18 cellular contexts compared by ENCODE assay signal in the genomic region with DNA sequence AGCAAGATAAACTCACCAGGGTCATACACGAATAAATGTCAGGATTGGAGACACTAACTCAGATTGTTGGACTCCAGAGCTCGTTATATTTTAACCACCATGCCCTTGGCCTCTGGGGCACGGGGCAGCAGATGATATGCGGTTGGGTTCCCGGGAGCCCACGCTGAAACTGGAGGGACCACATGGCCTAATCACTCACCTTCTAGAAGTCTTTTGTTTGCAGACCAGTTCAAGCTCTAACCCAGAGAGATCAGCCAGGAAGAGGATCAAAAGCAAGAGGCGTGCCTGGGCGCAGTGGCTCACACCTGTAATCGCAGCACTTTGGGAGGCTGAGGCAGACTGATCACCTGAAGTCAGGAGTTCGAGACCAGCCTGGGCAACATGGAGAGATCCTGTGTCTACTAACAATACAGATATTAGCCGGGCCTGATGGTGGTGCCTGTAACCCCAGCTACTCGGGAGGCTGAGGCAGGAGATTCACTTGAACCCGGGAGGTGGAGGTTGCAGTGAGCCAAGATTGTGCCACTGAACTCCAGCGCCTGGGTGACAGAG. TPM values are rescaled to one million over a fixed set of nuclear protein-coding genes. Genes with fewer than 3 reads are reported as not detected.
DNase-seq lines count a peak whose midpoint lies in the region; ATAC-seq, FAIRE-seq and TF ChIP-seq lines count a peak whose summit lies in the region.
"Had no signal": no experiment of that assay in that cellular context is flagged by ENCODE, and none has a peak within 500 bp of the region (broad histone marks: within the 10 kb centered on the region; RNA-seq: fewer than 3 reads in every experiment).

No MANE protein-coding gene starts in this region.

- 66 to 76% (median 72%) methylated on average over 8 to 14 of the region's 14 CpGs for WGBS in adrenal gland, 4 donors
- 43 to 46% methylated on average over 14 of the region's 14 CpGs for WGBS in pancreas, 2 donors

- FAIRE-seq in pancreas (lab: Jason Lieb, UNC) = no peak
- FAIRE-seq: astrocyte had no signal

- H3K4me3 ChIP-seq in adrenal gland (no peak overlapping the region), pancreas (no peak overlapping the region)
- H3K4me3 ChIP-seq: thoracic aorta had no signal

- H3K27ac ChIP-seq in adrenal gland (peak overlapping the region in 4 of 5 donors; percentile 14 to 67 (median 48)), pancreas (peak overlapping the region in 2 of 4 donors; percentile 27 to 34)
- H3K27ac ChIP-seq: thoracic aorta had no signal

- H3K27me3 ChIP-seq in adrenal gland = no peaks in the 10 kb centered on the region
- H3K27me3 ChIP-seq in pancreas = no peaks in the 10 kb centered on the region

- in situ Hi-C loops in ACHN (cut with HindIII; ENCODE audit: low pct_ligation_motif_present, low pct_unique_long_range_greater_than_20kb, low sequenced_read_pairs) = no loop called here

- ATAC-seq in GM18861 (IDR thresholded peaks at IDR 0.05; ENCODE audit: unreplicated experiment) (peak; percentile 20), HG03064 (IDR thresholded peaks at IDR 0.05; ENCODE audit: low read depth, unreplicated experiment) (peak; percentile 29), pancreas (peak; percentile 31 to 83 (median 70))
- ATAC-seq: naive thymus-derived CD8-positive, alpha-beta T cell had no signal

- H3K4me1 ChIP-seq in adrenal gland (replicated peaks in 1 of 2) = peaks cover 14 to 20% of the 10 kb centered on the region in 2 donors
- H3K4me1 ChIP-seq in pancreas = peaks cover 0 to 9% (median 0%) of the 10 kb centered on the region in 3 donors

- H3K36me3 ChIP-seq in adrenal gland (replicated peaks in 1 of 2) (no peaks in the 10 kb centered on the region), pancreas (no peaks in the 10 kb centered on the region)
- H3K36me3 ChIP-seq: thoracic aorta had no signal

- no peak for TF ChIP-seq POLR2A in adrenal gland (IDR thresholded peaks at IDR 0.05)

- intact Hi-C loops in adrenal gland (cut with DNase I) (no loop called here), pancreas (cut with DNase I) (no loop called here)

- TF ChIP-seq CTCF in adrenal gland (IDR thresholded peaks at IDR 0.05) (no peak), pancreas (IDR thresholded peaks at IDR 0.05) (no peak)

- no peak for DNase-seq in adrenal gland
- DNase-seq in pancreas = peak in 1 of 6 donors; percentile 35
- no peak for DNase-seq in SIG-M5 treated with dmso at 0.1 percent for 504 hours (lab: John Stamatoyannopoulos, UW; ENCODE audit: unreplicated experiment)
- no peak for DNase-seq in ACHN
- DNase-seq in stimulated activated CD4-positive, alpha-beta T cell treated with anti-CD3 and anti-CD28 coated beads, Interleukin-1b, Interleukin-23, amount 100 ng/mL, for 48 hours = no peak
- DNase-seq in NCI-H1694 (lab: John Stamatoyannopoulos, UW) = no peak
- DNase-seq: Calu3; foreskin fibroblast; GDM1; GOT3; naive thymus-derived CD8-positive, alpha-beta T cell; NCI-H187 treated with DMSO at 0.1 percent for 48 hours; Right ventricle myocardium superior; T-helper 2 cell had no signal

- H3K9me3 ChIP-seq in adrenal gland (replicated peaks in 1 of 3) (no peaks in the 10 kb centered on the region), pancreas (no peaks in the 10 kb centered on the region)
- H3K9me3 ChIP-seq: thoracic aorta had no signal

RNA-seq across cellular contexts. Expression of gene ECHDC3, which starts 42.6 kb away (rescaled TPM):
- total RNA-seq in adrenal gland (100 to 1,000 TPM in 4 of 8 donors, 10 to 100 TPM in 4; 26.1 to 115 (median 77.0) TPM), pancreas (10 to 100 TPM; 12.3 to 19.6 (median 16.6) TPM)
- polyA plus RNA-seq in adrenal gland (10 to 100 TPM in 2 of 3 donors, 1 to 10 TPM in 1; 9.8 to 26.9 (median 14.8) TPM), pancreas (10 to 100 TPM in 1 of 2 donors, 1 to 10 TPM in 1; 9.7 to 18.8 TPM)

Comparison
In these comparisons a context has a peak if more than half of its experiments do, and no peak if none do; other contexts are left out.
1. ATAC-seq: peak in every context shown above with its lines; median percentile 70 in pancreas; 29 in HG03064; 20 in GM18861.